8 cellular contexts compared by ENCODE assay signal in the genomic region with DNA sequence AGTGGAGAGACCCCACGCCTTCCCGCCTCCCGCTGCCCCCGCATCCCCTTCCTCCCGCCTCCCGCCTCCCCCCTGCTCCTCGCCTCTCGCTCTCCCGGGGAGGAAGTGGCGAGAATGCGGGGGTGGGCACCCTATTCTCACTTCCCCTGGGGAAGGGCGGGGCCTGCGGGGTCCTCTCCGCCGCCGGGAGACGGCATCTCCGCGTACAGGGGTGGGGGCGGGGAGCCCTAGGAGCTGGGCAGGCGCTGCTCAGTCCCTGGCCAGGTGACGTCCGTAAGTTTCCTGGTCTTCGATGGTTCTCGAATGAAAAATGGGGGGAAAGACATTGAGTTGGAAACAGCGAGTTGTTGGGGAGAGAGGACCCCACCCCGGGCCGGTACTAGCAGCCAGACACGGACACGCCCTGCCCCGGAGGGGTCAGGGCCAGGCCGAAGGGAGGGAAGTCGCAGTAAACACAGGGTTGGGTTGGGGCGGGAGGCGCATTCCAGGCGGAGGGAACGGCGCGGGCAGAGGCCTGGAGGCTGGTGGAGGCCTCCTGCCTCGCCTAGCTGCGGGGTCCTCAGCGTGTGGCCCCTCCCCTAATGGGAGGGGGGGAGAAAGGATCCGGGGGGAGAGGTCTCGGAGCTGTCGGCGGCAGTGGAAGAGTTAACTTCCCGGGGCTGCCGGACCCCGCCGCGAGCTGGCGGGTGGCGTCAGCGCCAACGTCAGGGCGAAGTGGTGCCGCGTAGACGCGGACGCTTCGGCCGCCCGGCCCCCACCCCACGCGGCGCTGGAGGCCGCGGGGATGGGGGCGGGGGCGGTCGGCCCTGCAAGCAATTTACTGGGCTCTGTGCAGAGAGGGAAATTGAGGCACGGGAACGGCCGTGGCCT. TPM values are rescaled to one million over a fixed set of nuclear protein-coding genes. Genes with fewer than 3 reads are reported as not detected.
DNase-seq lines count a peak whose midpoint lies in the region; ATAC-seq lines count a peak whose summit lies in the region.

No MANE protein-coding gene starts in this region.

- DNase-seq in COR-L47 (lab: John Stamatoyannopoulos, UW) = peak; percentile 47
- peak; percentile 95 for DNase-seq in MV-4-11 (lab: John Stamatoyannopoulos, UW)
- peak; percentile 64 to 86 for DNase-seq in activated CD4-positive, alpha-beta T cell treated with anti-CD3 and anti-CD28 coated beads for 24 hours (ENCODE audit: low read depth in 2 of 2)
- DNase-seq in left colon = peak; percentile 90 to 92
- DNase-seq in stimulated activated CD4-positive, alpha-beta T cell treated with anti-CD3 and anti-CD28 coated beads, Interleukin-1b, Interleukin-23, amount 100 ng/mL, for 48 hours = peak; percentile 90

- intact Hi-C loops in left colon (cut with DNase I, micrococcal nuclease) = no loop called here

- H3K27ac ChIP-seq in cingulate gyrus (ENCODE audit: low read depth, low read length) = peak overlapping the region; percentile 99

- ATAC-seq in GM21390 (IDR thresholded peaks at IDR 0.05; ENCODE audit: unreplicated experiment) (peak; percentile 42), left colon (peak; percentile 80), GM21619 (IDR thresholded peaks at IDR 0.05; ENCODE audit: unreplicated experiment) (no peak)

RNA-seq across cellular contexts. Expression of a gene that starts 10.4 kb away (rescaled TPM):
- total RNA-seq in left colon = 100 to 1,000 TPM; 361 to 374 TPM

RNA-seq across cellular contexts. Expression of a gene that starts 17.6 kb away (rescaled TPM):
- 1 to 10 TPM; 4.3 to 6.1 TPM for total RNA-seq in left colon

RNA-seq across cellular contexts. Expression of a gene that starts 31.1 kb away (rescaled TPM):
- total RNA-seq in left colon = 100 to 1,000 TPM; 106 to 148 TPM

RNA-seq across cellular contexts. Expression of a gene that starts 48.6 kb away (rescaled TPM):
- 100 to 1,000 TPM; 105 to 109 TPM for total RNA-seq in left colon
